Comparison of ENCODE assay signal across 9 cellular contexts in genomic region chr13:77338961-77339401, GRCh38. TPM values are rescaled to one million over a fixed set of nuclear protein-coding genes. Genes with fewer than 3 reads are reported as not detected.
A peak's percentile ranks its signal among the peaks of the same experiment; 100 is the strongest.
DNase-seq lines count a peak whose midpoint lies in the region; ATAC-seq, FAIRE-seq and TF ChIP-seq lines count a peak whose summit lies in the region.
"Had no signal": no experiment of that assay in that cellular context is flagged by ENCODE, and none has a peak within 500 bp of the region (broad histone marks: within the 10 kb centered on the region; RNA-seq: fewer than 3 reads in every experiment).

No MANE protein-coding gene starts in this region.

- H3K36me3 ChIP-seq in keratinocyte (ENCODE audit: control insufficient read depth in 2 of 2, extremely low read depth in 1 of 2, insufficient read depth in 2 of 2, low read length in 2 of 2) (no peaks in the 10 kb centered on the region), hepatocyte (replicated peaks; ENCODE audit: insufficient read depth, low read depth) (no peaks in the 10 kb centered on the region), HAP-1 (replicated peaks) (no peaks in the 10 kb centered on the region)

- ATAC-seq in GM18867 (IDR thresholded peaks at IDR 0.05; ENCODE audit: unreplicated experiment) (peak; percentile 55), HG02571 (IDR thresholded peaks at IDR 0.05; ENCODE audit: unreplicated experiment) (peak; percentile 56)

- H3K9me2 ChIP-seq in hepatocyte (replicated peaks; ENCODE audit: insufficient read depth) = no peaks in the 10 kb centered on the region

- H3K27ac ChIP-seq in keratinocyte (ENCODE audit: control insufficient read depth, insufficient read depth, low read length) (no peak overlapping the region), hepatocyte (no peak overlapping the region)
- H3K27ac ChIP-seq: coronary artery had no signal

- no peaks in the 10 kb centered on the region for H3K9me3 ChIP-seq in keratinocyte (ENCODE audit: control insufficient read depth, low read depth, low read length)
- H3K9me3 ChIP-seq in hepatocyte (ENCODE audit: low read depth) = no peaks in the 10 kb centered on the region
- H3K9me3 ChIP-seq in HAP-1 = no peaks in the 10 kb centered on the region

- H3K9me1 ChIP-seq in keratinocyte (ENCODE audit: control insufficient read depth, extremely low read depth, insufficient read depth, low read length) = no peaks in the 10 kb centered on the region

- H3K4me3 ChIP-seq in keratinocyte (ENCODE audit: control insufficient read depth in 2 of 3, extremely low read depth in 1 of 3, insufficient read depth in 2 of 3, low read depth in 1 of 3, low read length in 3 of 3) (no peak overlapping the region), hepatocyte (no peak overlapping the region), HAP-1 (no peak overlapping the region)
- H3K4me3 ChIP-seq: coronary artery had no signal

- H3K79me2 ChIP-seq in keratinocyte (ENCODE audit: control insufficient read depth, insufficient read depth, low read length) (no peaks in the 10 kb centered on the region), hepatocyte (no peaks in the 10 kb centered on the region)

- FAIRE-seq in keratinocyte (lab: Jason Lieb, UNC) (peak; percentile 63), D721Med (lab: Jason Lieb, UNC) (no peak)

- H3K4me1 ChIP-seq in keratinocyte (ENCODE audit: control insufficient read depth, extremely low read depth, insufficient read depth, low read length) = no peaks in the 10 kb centered on the region
- no peaks in the 10 kb centered on the region for H3K4me1 ChIP-seq in hepatocyte (ENCODE audit: insufficient read depth)
- H3K4me1 ChIP-seq in HAP-1 = no peaks in the 10 kb centered on the region

- TF ChIP-seq CTCF in keratinocyte (optimal IDR thresholded peaks at IDR 0.05 in 1 of 3, IDR thresholded peaks at IDR 0.05 in 1 of 3, conservative IDR thresholded peaks at IDR 0.05 in 1 of 3; ENCODE audit: extremely low read depth in 1 of 3, insufficient read depth in 2 of 3, low read length in 3 of 3) (no peak), hepatocyte (IDR thresholded peaks at IDR 0.05; ENCODE audit: poor library complexity) (no peak), D721Med (IDR thresholded peaks at IDR 0.05; ENCODE audit: insufficient read depth, missing control alignments) (no peak)

- 83% methylated on average over 6 of the region's 6 CpGs for WGBS in hepatocyte (ENCODE audit: low lambda C conversion rate, missing lambda C conversion rate)

- DNase-seq in Kasumi-1 (lab: John Stamatoyannopoulos, UW) (peak; percentile 21 to 41), keratinocyte (ENCODE audit: low read depth, low spot score) (no peak), hepatocyte (ENCODE audit: low spot score) (no peak), DMS79 treated with DMSO at 0.1 percent for 48 hours (lab: John Stamatoyannopoulos, UW) (no peak), D721Med (ENCODE audit: insufficient read length, low spot score) (no peak), HAP-1 (ENCODE audit: low spot score in 2 of 2) (no peak)

- in situ Hi-C loops in HAP-1 (cut with MboI; ENCODE audit: low sequenced_read_pairs) = no loop called here

- H3K9ac ChIP-seq in keratinocyte (ENCODE audit: control insufficient read depth, extremely low read depth, insufficient read depth, low read length) = no peak overlapping the region

- no peak overlapping the region for H2AFZ ChIP-seq in keratinocyte (ENCODE audit: control insufficient read depth, low read length)
- no peak overlapping the region for H2AFZ ChIP-seq in hepatocyte

- dilution Hi-C loops in keratinocyte (cut with MboI; ENCODE audit: extremely low pct_ligation_motif_present, low sequenced_read_pairs) = no loop called here

- H3K27me3 ChIP-seq in keratinocyte (ENCODE audit: control insufficient read depth, extremely low read depth, insufficient read depth, low read length) (peaks cover 4% of the 10 kb centered on the region), hepatocyte (peaks cover 8% of the 10 kb centered on the region), HAP-1 (ENCODE audit: low read depth) (no peaks in the 10 kb centered on the region)

- H3K4me2 ChIP-seq in keratinocyte (ENCODE audit: control insufficient read depth, extremely low read depth, insufficient read depth, low read depth, low read length) (no peak overlapping the region), hepatocyte (no peak overlapping the region)

- H4K20me1 ChIP-seq in keratinocyte (ENCODE audit: control insufficient read depth, extremely low read depth, insufficient read depth, low read length) = no peaks in the 10 kb centered on the region
- H4K20me1 ChIP-seq in hepatocyte (ENCODE audit: insufficient read depth, poor library complexity, severe bottlenecking) = no peaks in the 10 kb centered on the region

RNA-seq across cellular contexts. Expression of gene MYCBP2, which starts 12.1 kb away (rescaled TPM):
- polyA plus RNA-seq in keratinocyte = 31.3 to 43.8 TPM (median 34.8 TPM) in 3 replicates
- polyA plus RNA-seq in keratinocyte (2011; ENCODE audit: low read depth) = 46.7 TPM
- 22.6 and 30.3 TPM in 2 replicates for polyA plus RNA-seq in keratinocyte (2011; cell fraction: cytosol; rRNA removed)
- 87.7 and 116 TPM in 2 replicates for polyA plus RNA-seq in keratinocyte (2011; cell fraction: nucleus; rRNA removed)
- polyA plus RNA-seq in keratinocyte (2012; ENCODE audit: low replicate concordance) = 37.3 and 39.7 TPM in 2 replicates
- polyA minus RNA-seq in keratinocyte = 45.7 to 129 TPM (median 73.1 TPM) in 3 replicates
- polyA minus RNA-seq in keratinocyte (2011; cell fraction: cytosol; rRNA and poly(A)+ RNA removed) = 32.6 TPM
- 144 and 260 TPM in 2 replicates for polyA minus RNA-seq in keratinocyte (2011; cell fraction: nucleus; rRNA and poly(A)+ RNA removed)
- 61.2 and 63.3 TPM in 2 replicates for total RNA-seq in hepatocyte
- polyA plus RNA-seq in hepatocyte = 23.3 and 29.2 TPM in 2 replicates

Comparison
In these comparisons a context has a peak if more than half of its experiments do, and no peak if none do; other contexts are left out.
1. DNase-seq: peak in Kasumi-1 (2 of 2); none in keratinocyte (single experiment), hepatocyte (single experiment), DMS79 treated with DMSO at 0.1 percent for 48 hours (single experiment), D721Med (single experiment) and HAP-1 (0 of 2).